In the genomic region with DNA sequence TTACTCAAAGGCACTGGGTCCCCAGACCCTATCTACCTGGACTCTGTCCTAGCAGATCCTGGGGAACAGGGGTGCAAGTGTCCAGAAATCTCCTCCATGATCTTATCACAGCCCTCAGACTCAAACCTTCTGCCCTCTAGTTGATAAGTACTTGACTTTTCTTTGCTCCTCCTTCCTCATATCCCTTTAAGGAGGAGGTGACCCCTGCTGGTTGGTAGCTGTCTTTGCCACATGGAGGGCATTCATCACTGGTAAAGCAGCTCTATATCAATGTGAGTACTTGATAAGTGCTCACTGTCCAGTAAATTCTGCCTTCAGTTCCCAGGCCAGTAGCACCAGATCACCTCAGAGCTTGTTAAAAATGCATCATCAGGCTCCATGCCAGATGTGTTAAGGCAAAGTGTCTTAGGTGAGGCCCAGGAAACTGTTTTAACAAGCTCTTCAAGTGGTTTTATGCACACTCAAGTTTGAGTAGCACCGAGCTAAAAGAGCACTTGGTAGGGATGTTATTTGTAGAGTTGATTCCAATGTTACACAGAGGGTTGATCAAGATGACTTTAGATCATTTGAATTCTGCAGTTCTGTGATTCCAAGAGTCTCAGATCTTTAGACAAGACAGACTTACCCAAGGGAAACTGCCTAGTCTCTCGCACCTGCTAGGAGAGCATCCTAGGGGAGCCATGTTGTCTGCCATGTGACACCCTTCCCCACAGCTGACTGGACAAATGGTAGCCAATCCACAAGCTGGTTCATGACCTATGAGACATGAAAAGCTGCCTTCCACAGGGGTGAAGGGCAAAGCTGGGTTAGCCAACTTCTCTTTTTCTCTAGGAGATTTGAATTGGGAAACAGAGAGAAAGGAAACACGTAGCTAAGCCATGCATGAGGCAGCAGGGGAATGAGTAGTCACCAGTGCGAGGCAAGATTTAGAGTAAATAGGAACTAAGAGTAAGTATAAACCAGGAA, we compare ENCODE assay signal across 8 cellular contexts. TPM values are rescaled to one million over a fixed set of nuclear protein-coding genes. Genes with fewer than 3 reads are reported as not detected.
DNase-seq lines count a peak whose midpoint lies in the region; ATAC-seq, FAIRE-seq and TF ChIP-seq lines count a peak whose summit lies in the region.

No MANE protein-coding gene starts in this region.

- peak; percentile 88 for TF ChIP-seq CTCF in Loucy (conservative IDR thresholded peaks at IDR 0.05; ENCODE audit: low read length)
- TF ChIP-seq CTCF in GM12878 (IDR thresholded peaks at IDR 0.05 in 2 of 3, conservative IDR thresholded peaks at IDR 0.05 in 1 of 3; ENCODE audit: control insufficient read depth in 2 of 3, extremely low read depth in 1 of 3, insufficient read depth in 1 of 3, low read depth in 3 of 3, low read length in 3 of 3): peak; percentile 73 to 77 (median 76)

- intact Hi-C loops in GM12878 (cut with micrococcal nuclease; ENCODE audit: unreplicated experiment): loop anchor here (1.0 kb wide), 1 partner anchor 90 kb away; no protein-coding TSS in a partner anchor

- no peaks in the 10 kb centered on the region for H3K9me2 ChIP-seq in Loucy (replicated peaks; ENCODE audit: low read depth, low read length)

- H3K4me1 ChIP-seq in Loucy (ENCODE audit: insufficient read depth, low read length, poor library complexity, severe bottlenecking) (no peaks in the 10 kb centered on the region), GM12878 (ENCODE audit: control insufficient read depth, insufficient read depth, low read length) (no peaks in the 10 kb centered on the region)

- TF ChIP-seq RAD21 in GM12878 (IDR thresholded peaks at IDR 0.05; ENCODE audit: insufficient read depth, low read depth, low read length): peak; percentile 66

- peak; percentile 55 for DNase-seq in AG20443 (ENCODE audit: low spot score)
- DNase-seq in SHP77 treated with DMSO at 0.1 percent for 48 hours (lab: John Stamatoyannopoulos, UW): peak; percentile 22
- DNase-seq in GM12878 (ENCODE audit: low read depth, low spot score): no peak
- DNase-seq in iPS-NIHi7 (ENCODE audit: extremely low spot score): peak; percentile 75
- DNase-seq in stimulated activated CD4-positive, alpha-beta T cell treated with anti-CD3 and anti-CD28 coated beads, TNF-alpha, amount 100 ng/mL, for 4 hours (ENCODE audit: low read depth in 3 of 3): peak in 2 of 3 experiments; percentile 21 to 35

- H3F3A ChIP-seq in Loucy (ENCODE audit: low read depth): no peaks in the 10 kb centered on the region

- POLR2A ChIA-PET in GM12878 (lab: Charles Lee): interaction anchor here (1.3 kb wide), 2 partner anchors 14 to 108 kb away, joined by 3 to 4 read pairs; no protein-coding TSS in a partner anchor

- H3K36me3 ChIP-seq in Loucy (ENCODE audit: insufficient read depth, low read length): no peaks in the 10 kb centered on the region
- no peaks in the 10 kb centered on the region for H3K36me3 ChIP-seq in GM12878 (ENCODE audit: control insufficient read depth in 2 of 2, insufficient read depth in 2 of 2, low read length in 1 of 2)

- H3K9me3 ChIP-seq in Loucy (ENCODE audit: insufficient read depth, low read depth, low read length) (no peaks in the 10 kb centered on the region), GM12878 (replicated peaks; ENCODE audit: control insufficient read depth, insufficient read depth, low read length) (no peaks in the 10 kb centered on the region)

- H3K4me2 ChIP-seq in Loucy (ENCODE audit: low read depth, low read length, poor library complexity, severe bottlenecking) (no peak overlapping the region), GM12878 (ENCODE audit: control insufficient read depth, insufficient read depth) (no peak overlapping the region)

- H3K9ac ChIP-seq in Loucy (ENCODE audit: low read depth, low read length, poor library complexity, severe bottlenecking) (no peak overlapping the region), GM12878 (ENCODE audit: control insufficient read depth, insufficient read depth, low read length) (no peak overlapping the region)

- no TSS peak for BruUV-seq in GM12878 (replicated peaks; lab: Mats Ljungman, UMichigan)

- SMC1A ChIA-PET in GM12878 (lab: Charles Lee; ENCODE audit: uncharacterized antibody, unreplicated experiment): interaction anchor here (0.8 to 2.0 kb wide), 24 partner anchors 8 to 178 kb away, joined by 3 to 17 read pairs (median 4); a partner anchor contains a TSS

- no peak for TF ChIP-seq EP300 in GM12878 (IDR thresholded peaks at IDR 0.05; ENCODE audit: borderline replicate concordance in 1 of 2, control insufficient read depth in 1 of 2, low read depth in 2 of 2, low read length in 2 of 2)

- peak; percentile 76 for ATAC-seq in GM18498 (IDR thresholded peaks at IDR 0.05; ENCODE audit: unreplicated experiment)
- peak; percentile 99 for ATAC-seq in GM12878
- no peak for ATAC-seq in HG03442 (IDR thresholded peaks at IDR 0.05; ENCODE audit: unreplicated experiment)

- H3K27me3 ChIP-seq in Loucy (ENCODE audit: insufficient read depth, low read length, poor library complexity, severe bottlenecking) (no peaks in the 10 kb centered on the region), GM12878 (replicated peaks in 1 of 2; ENCODE audit: control insufficient read depth in 2 of 2, insufficient read depth in 2 of 2, low read length in 1 of 2) (no peaks in the 10 kb centered on the region)

- H3K4me3 ChIP-seq in Loucy (ENCODE audit: low read length, poor library complexity, severe bottlenecking) (no peak overlapping the region), GM12878 (no peak overlapping the region)

- H2AFZ ChIP-seq in Loucy (ENCODE audit: low read length) (peak overlapping the region; percentile 97), GM12878 (ENCODE audit: control insufficient read depth, low read depth, low read length) (no peak overlapping the region; the same call in 1 of the 2 replicates)

- TF ChIP-seq POLR2A in GM12878 (IDR thresholded peaks at IDR 0.05; ENCODE audit: low read depth, low read length): no peak

- H4K20me1 ChIP-seq in Loucy (ENCODE audit: insufficient read depth, low read length, poor library complexity, severe bottlenecking) (no peaks in the 10 kb centered on the region), GM12878 (ENCODE audit: control insufficient read depth, insufficient read depth) (no peaks in the 10 kb centered on the region)

- WGBS in GM12878 (ENCODE audit: insufficient coverage, insufficient replicate concordance, low lambda C conversion rate, missing lambda C conversion rate): 37% methylated on average over 4 of the region's 4 CpGs

- RAD21 ChIA-PET in GM12878 (lab: Charles Lee; ENCODE audit: unreplicated experiment): interaction anchor here (0.6 to 2.4 kb wide), 9 partner anchors 17 to 729 kb away, joined by 3 to 14 read pairs (median 4); no protein-coding TSS in a partner anchor

- H3K27ac ChIP-seq in GM12878 (ENCODE audit: control insufficient read depth, insufficient read depth): no peak overlapping the region

- peak; percentile 97 for FAIRE-seq in GM12878 (lab: Jason Lieb, UNC)

- H3K79me2 ChIP-seq in Loucy (ENCODE audit: insufficient read depth, low read length) (no peaks in the 10 kb centered on the region), GM12878 (ENCODE audit: control insufficient read depth, insufficient read depth, low read length) (no peaks in the 10 kb centered on the region)

- in situ Hi-C loops in GM12878 (cut with MboI): no loop called here

- CTCF ChIA-PET in GM12878 (lab: Yijun Ruan, JAX): interaction anchor here (0.7 to 3.7 kb wide), 39 partner anchors 9 to 1266 kb away, joined by 3 to 49 read pairs (median 4); a partner anchor contains a TSS

RNA-seq across cellular contexts. Expression of a gene that starts 18.6 kb away (rescaled TPM):
- total RNA-seq in GM12878 (2013; cell fraction: nucleolus; rRNA removed): 21.1 and 21.6 TPM in 2 replicates
- 9.1 and 11.0 TPM in 2 replicates for total RNA-seq in GM12878 (2014; rRNA removed)
- 6.1 and 6.6 TPM in 2 replicates for total RNA-seq in GM12878 (2014; rRNA removed; fragmentation: Illumina TruSeq; extraction: Trizol)
- 6.8 and 8.2 TPM in 2 replicates for total RNA-seq in GM12878 (2021)
- 3.5 TPM for polyA plus RNA-seq in GM12878 (2011; ENCODE audit: low read depth)
- polyA plus RNA-seq in GM12878 (2011; rRNA removed): 1.2 and 1.7 TPM in 2 replicates
- polyA plus RNA-seq in GM12878 (2011; cell fraction: cytosol; rRNA removed): 1.9 and 2.3 TPM in 2 replicates
- 1.3 and 1.4 TPM in 2 replicates for polyA plus RNA-seq in GM12878 (2011; cell fraction: nucleus; rRNA removed)
- polyA plus RNA-seq in GM12878 (2012): 5.2 and 14.1 TPM in 2 replicates
- polyA plus RNA-seq in GM12878 (2014; fragmentation: Illumina TruSeq; extraction: Trizol): 5.9 and 9.0 TPM in 2 replicates
- under 1 TPM; 0.49 to 0.79 TPM for polyA plus RNA-seq in GM12878 (2014; fragmentation: Nextera tagmentation; extraction: Ambion mirVana)
- polyA plus RNA-seq in GM12878 (2014; rRNA removed): 7.0 and 7.2 TPM in 2 replicates
- polyA plus RNA-seq in GM12878 (2016; fragmentation: Nextera tagmentation; extraction: Ambion mirVana): 1 to 10 TPM; 7.4 to 7.7 TPM
- 1.8 and 2.3 TPM in 2 replicates for polyA minus RNA-seq in GM12878 (2011; rRNA and poly(A)+ RNA removed)
- 0.31 and 0.40 TPM in 2 replicates for polyA minus RNA-seq in GM12878 (2011; cell fraction: cytosol; rRNA and poly(A)+ RNA removed)
- 0.24 and 0.57 TPM in 2 replicates for polyA minus RNA-seq in GM12878 (2011; cell fraction: nucleus; rRNA and poly(A)+ RNA removed)

RNA-seq across cellular contexts. Expression of a gene that starts 19.4 kb away (rescaled TPM):
- not detected in 2 replicates for total RNA-seq in GM12878 (2013; cell fraction: nucleolus; rRNA removed)
- total RNA-seq in GM12878 (2014; rRNA removed): not detected in 2 replicates
- total RNA-seq in GM12878 (2014; rRNA removed; fragmentation: Illumina TruSeq; extraction: Trizol): not detected in 2 replicates
- not detected in 2 replicates for total RNA-seq in GM12878 (2021)
- not detected for polyA plus RNA-seq in GM12878 (2011; ENCODE audit: low read depth)
- not detected in 2 replicates for polyA plus RNA-seq in GM12878 (2011; rRNA removed)
- not detected in 2 replicates for polyA plus RNA-seq in GM12878 (2011; cell fraction: cytosol; rRNA removed)
- not detected in 2 replicates for polyA plus RNA-seq in GM12878 (2011; cell fraction: nucleus; rRNA removed)
- not detected in 2 replicates for polyA plus RNA-seq in GM12878 (2012)
- not detected in 2 replicates for polyA plus RNA-seq in GM12878 (2014; fragmentation: Illumina TruSeq; extraction: Trizol)
- polyA plus RNA-seq in GM12878 (2014; fragmentation: Nextera tagmentation; extraction: Ambion mirVana): not detected
- not detected in 2 replicates for polyA plus RNA-seq in GM12878 (2014; rRNA removed)
- polyA plus RNA-seq in GM12878 (2016; fragmentation: Nextera tagmentation; extraction: Ambion mirVana): not detected
- not detected in 2 replicates for polyA minus RNA-seq in GM12878 (2011; rRNA and poly(A)+ RNA removed)
- not detected in 2 replicates for polyA minus RNA-seq in GM12878 (2011; cell fraction: cytosol; rRNA and poly(A)+ RNA removed)
- not detected in 2 replicates for polyA minus RNA-seq in GM12878 (2011; cell fraction: nucleus; rRNA and poly(A)+ RNA removed)

RNA-seq across cellular contexts. Expression of a gene that starts 28.2 kb away (rescaled TPM):
- total RNA-seq in GM12878 (2013; cell fraction: nucleolus; rRNA removed): not detected in 2 replicates
- total RNA-seq in GM12878 (2014; rRNA removed) (not detected in 2 replicates), GM12878 (2014; rRNA removed; fragmentation: Illumina TruSeq; extraction: Trizol) (not detected in 2 replicates), GM12878 (2021) (not detected in 2 replicates)
- polyA plus RNA-seq in GM12878 (2011; ENCODE audit: low read depth): not detected
- polyA plus RNA-seq in GM12878 (2011; rRNA removed) (not detected in 2 replicates), GM12878 (2014; fragmentation: Illumina TruSeq; extraction: Trizol) (not detected in 2 replicates), GM12878 (2014; fragmentation: Nextera tagmentation; extraction: Ambion mirVana) (not detected), GM12878 (2014; rRNA removed) (not detected in 2 replicates), GM12878 (2016; fragmentation: Nextera tagmentation; extraction: Ambion mirVana) (under 1 TPM in 1 of 2 experiments, not detected in 1; 0.21 TPM)
- polyA plus RNA-seq in GM12878 (2011; cell fraction: cytosol; rRNA removed): not detected in 2 replicates
- not detected in 2 replicates for polyA plus RNA-seq in GM12878 (2011; cell fraction: nucleus; rRNA removed)
- not detected in 2 replicates for polyA plus RNA-seq in GM12878 (2012)
- polyA minus RNA-seq in GM12878 (2011; rRNA and poly(A)+ RNA removed): not detected in 2 replicates
- polyA minus RNA-seq in GM12878 (2011; cell fraction: cytosol; rRNA and poly(A)+ RNA removed): not detected in 2 replicates
- polyA minus RNA-seq in GM12878 (2011; cell fraction: nucleus; rRNA and poly(A)+ RNA removed): not detected in 2 replicates

RNA-seq across cellular contexts. Expression of a gene that starts 45.8 kb away (rescaled TPM):
- 0.15 TPM in 1 of 2 replicates, not detected in the other for total RNA-seq in GM12878 (2013; cell fraction: nucleolus; rRNA removed)
- not detected in 2 replicates for total RNA-seq in GM12878 (2014; rRNA removed)
- not detected in 2 replicates for total RNA-seq in GM12878 (2014; rRNA removed; fragmentation: Illumina TruSeq; extraction: Trizol)
- total RNA-seq in GM12878 (2021): not detected in 2 replicates
- polyA plus RNA-seq in GM12878 (2011; ENCODE audit: low read depth): not detected
- 0.03 TPM in 1 of 2 replicates, not detected in the other for polyA plus RNA-seq in GM12878 (2011; rRNA removed)
- not detected in 2 replicates for polyA plus RNA-seq in GM12878 (2011; cell fraction: cytosol; rRNA removed)
- not detected in 2 replicates for polyA plus RNA-seq in GM12878 (2011; cell fraction: nucleus; rRNA removed)
- polyA plus RNA-seq in GM12878 (2012): not detected in 2 replicates
- polyA plus RNA-seq in GM12878 (2014; fragmentation: Illumina TruSeq; extraction: Trizol): not detected in 2 replicates
- not detected for polyA plus RNA-seq in GM12878 (2014; fragmentation: Nextera tagmentation; extraction: Ambion mirVana)
- polyA plus RNA-seq in GM12878 (2014; rRNA removed): not detected in 2 replicates
- not detected for polyA plus RNA-seq in GM12878 (2016; fragmentation: Nextera tagmentation; extraction: Ambion mirVana)
- not detected in 2 replicates for polyA minus RNA-seq in GM12878 (2011; rRNA and poly(A)+ RNA removed)
- polyA minus RNA-seq in GM12878 (2011; cell fraction: cytosol; rRNA and poly(A)+ RNA removed): not detected in 2 replicates
- not detected in 2 replicates for polyA minus RNA-seq in GM12878 (2011; cell fraction: nucleus; rRNA and poly(A)+ RNA removed)
